ENCODE assay signal across 17 cellular contexts in the genomic region with DNA sequence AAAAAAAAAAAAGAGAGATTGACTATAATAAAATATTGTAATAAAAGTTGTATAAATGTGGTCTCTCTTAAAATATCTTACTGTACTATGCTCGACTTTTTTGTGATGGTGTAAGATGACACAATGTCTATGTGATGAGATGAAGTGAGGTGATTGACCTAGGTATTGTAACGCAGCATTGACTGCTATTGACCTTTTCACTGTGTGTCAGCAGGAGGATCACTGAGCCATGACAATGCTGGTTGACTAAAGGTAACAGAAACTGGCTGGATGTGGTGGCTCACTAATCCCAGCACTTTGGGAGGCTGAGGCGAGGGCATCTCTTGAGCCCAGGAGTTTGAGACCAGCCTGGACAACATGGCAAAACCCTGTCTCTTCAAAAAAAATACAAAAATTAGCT.
DNase-seq lines count a peak whose midpoint lies in the region; ATAC-seq and TF ChIP-seq lines count a peak whose summit lies in the region.
"Had no signal": no experiment of that assay in that cellular context is flagged by ENCODE, and none has a peak within 500 bp of the region (broad histone marks: within the 10 kb centered on the region; RNA-seq: fewer than 3 reads in every experiment).

No MANE protein-coding gene starts in this region.

- no peak for TF ChIP-seq POLR2A in GM18505 (IDR thresholded peaks at IDR 0.05; ENCODE audit: borderline replicate concordance, extremely low read depth, insufficient read depth, insufficient read length)

- no peaks in the 10 kb centered on the region for H3K27me3 Mint-ChIP-seq in WTC11 (ENCODE audit: low read depth)

- CTCF ChIA-PET in WTC11 (lab: Charles Lee), result no interaction called here

- no peaks in the 10 kb centered on the region for H3K36me3 Mint-ChIP-seq in WTC11
- H3K36me3 Mint-ChIP-seq: CD14-positive monocyte; CD4-positive, alpha-beta memory T cell had no signal

- DNase-seq in NCI-H146 (lab: John Stamatoyannopoulos, UW) (peak; percentile 15), NCI-H146 treated with DMSO at 0.1 percent for 48 hours (lab: John Stamatoyannopoulos, UW; ENCODE audit: unreplicated experiment) (no peak), WTC11 (ENCODE audit: low spot score) (no peak), NCI-H510A (lab: John Stamatoyannopoulos, UW) (no peak), activated gamma-delta T cell (lab: John Stamatoyannopoulos, UW) (no peak)
- DNase-seq: 8988T; Calu3; CD4-positive, alpha-beta memory T cell; GDM1; GM23248; HCEC 1CT; KG1 had no signal

- TF ChIP-seq CTCF in WTC11 (IDR thresholded peaks at IDR 0.05), result no peak

- peaks cover 2% of the 10 kb centered on the region; the same call in 1 of the 2 replicates for H3K4me1 Mint-ChIP-seq in WTC11
- H3K4me1 Mint-ChIP-seq: CD4-positive, alpha-beta memory T cell had no signal

- no peak overlapping the region for H3K27ac Mint-ChIP-seq in WTC11
- H3K27ac Mint-ChIP-seq: CD14-positive monocyte; CD4-positive, alpha-beta memory T cell had no signal

- POLR2A ChIA-PET in WTC11 (lab: Charles Lee), result no interaction called here

- ATAC-seq in WTC11, result 0 out of 2 replicates have a peak, but pooled peaks have one; percentile 28
- ATAC-seq in esophagus mucosa, result peak; percentile 22
- ATAC-seq in GM19324 (IDR thresholded peaks at IDR 0.05; ENCODE audit: low FRiP score, unreplicated experiment), result no peak
- ATAC-seq in GM18505 (IDR thresholded peaks at IDR 0.05; ENCODE audit: unreplicated experiment), result no peak
- ATAC-seq: HepG2 had no signal

- H3K4me3 Mint-ChIP-seq in WTC11, result no peak overlapping the region
- H3K4me3 Mint-ChIP-seq: CD14-positive monocyte; CD4-positive, alpha-beta memory T cell had no signal

- no peaks in the 10 kb centered on the region for H3K9me3 Mint-ChIP-seq in WTC11

TF ChIP-seq in WTC11, 78 proteins besides CTCF, POLR2A, EP300 and RAD21:
- TF ChIP-seq OVOL2 (CRISPR knock-in tag; IDR thresholded peaks at IDR 0.05; ENCODE audit: borderline replicate concordance) (no peak), CREB1 (CRISPR knock-in tag; IDR thresholded peaks at IDR 0.05) (no peak), SMAD4 (CRISPR knock-in tag; IDR thresholded peaks at IDR 0.05) (no peak), ESRRA (CRISPR knock-in tag; IDR thresholded peaks at IDR 0.05; ENCODE audit: borderline replicate concordance) (no peak), HMGA2 (CRISPR knock-in tag; IDR thresholded peaks at IDR 0.05) (no peak), MXD4 (CRISPR knock-in tag; IDR thresholded peaks at IDR 0.05; ENCODE audit: borderline replicate concordance) (no peak), IRF2 (CRISPR knock-in tag; IDR thresholded peaks at IDR 0.05; ENCODE audit: borderline replicate concordance, low read depth) (no peak), PRRX2 (CRISPR knock-in tag; IDR thresholded peaks at IDR 0.05) (no peak), GTF2I (CRISPR knock-in tag; conservative IDR thresholded peaks at IDR 0.05) (no peak), TP53 (CRISPR knock-in tag; IDR thresholded peaks at IDR 0.05) (no peak)
- TF ChIP-seq, protein P1, sequence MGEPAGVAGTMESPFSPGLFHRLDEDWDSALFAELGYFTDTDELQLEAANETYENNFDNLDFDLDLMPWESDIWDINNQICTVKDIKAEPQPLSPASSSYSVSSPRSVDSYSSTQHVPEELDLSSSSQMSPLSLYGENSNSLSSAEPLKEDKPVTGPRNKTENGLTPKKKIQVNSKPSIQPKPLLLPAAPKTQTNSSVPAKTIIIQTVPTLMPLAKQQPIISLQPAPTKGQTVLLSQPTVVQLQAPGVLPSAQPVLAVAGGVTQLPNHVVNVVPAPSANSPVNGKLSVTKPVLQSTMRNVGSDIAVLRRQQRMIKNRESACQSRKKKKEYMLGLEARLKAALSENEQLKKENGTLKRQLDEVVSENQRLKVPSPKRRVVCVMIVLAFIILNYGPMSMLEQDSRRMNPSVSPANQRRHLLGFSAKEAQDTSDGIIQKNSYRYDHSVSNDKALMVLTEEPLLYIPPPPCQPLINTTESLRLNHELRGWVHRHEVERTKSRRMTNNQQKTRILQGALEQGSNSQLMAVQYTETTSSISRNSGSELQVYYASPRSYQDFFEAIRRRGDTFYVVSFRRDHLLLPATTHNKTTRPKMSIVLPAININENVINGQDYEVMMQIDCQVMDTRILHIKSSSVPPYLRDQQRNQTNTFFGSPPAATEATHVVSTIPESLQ (CRISPR knock-in tag; IDR thresholded peaks at IDR 0.05), result no peak
- TF ChIP-seq, protein P2, sequence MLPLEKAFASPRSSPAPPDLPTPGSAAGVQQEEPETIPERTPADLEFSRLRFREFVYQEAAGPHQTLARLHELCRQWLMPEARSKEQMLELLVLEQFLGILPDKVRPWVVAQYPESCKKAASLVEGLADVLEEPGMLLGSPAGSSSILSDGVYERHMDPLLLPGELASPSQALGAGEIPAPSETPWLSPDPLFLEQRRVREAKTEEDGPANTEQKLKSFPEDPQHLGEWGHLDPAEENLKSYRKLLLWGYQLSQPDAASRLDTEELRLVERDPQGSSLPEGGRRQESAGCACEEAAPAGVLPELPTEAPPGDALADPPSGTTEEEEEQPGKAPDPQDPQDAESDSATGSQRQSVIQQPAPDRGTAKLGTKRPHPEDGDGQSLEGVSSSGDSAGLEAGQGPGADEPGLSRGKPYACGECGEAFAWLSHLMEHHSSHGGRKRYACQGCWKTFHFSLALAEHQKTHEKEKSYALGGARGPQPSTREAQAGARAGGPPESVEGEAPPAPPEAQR (CRISPR knock-in tag; IDR thresholded peaks at IDR 0.05), result no peak
- TF ChIP-seq, protein P3, sequence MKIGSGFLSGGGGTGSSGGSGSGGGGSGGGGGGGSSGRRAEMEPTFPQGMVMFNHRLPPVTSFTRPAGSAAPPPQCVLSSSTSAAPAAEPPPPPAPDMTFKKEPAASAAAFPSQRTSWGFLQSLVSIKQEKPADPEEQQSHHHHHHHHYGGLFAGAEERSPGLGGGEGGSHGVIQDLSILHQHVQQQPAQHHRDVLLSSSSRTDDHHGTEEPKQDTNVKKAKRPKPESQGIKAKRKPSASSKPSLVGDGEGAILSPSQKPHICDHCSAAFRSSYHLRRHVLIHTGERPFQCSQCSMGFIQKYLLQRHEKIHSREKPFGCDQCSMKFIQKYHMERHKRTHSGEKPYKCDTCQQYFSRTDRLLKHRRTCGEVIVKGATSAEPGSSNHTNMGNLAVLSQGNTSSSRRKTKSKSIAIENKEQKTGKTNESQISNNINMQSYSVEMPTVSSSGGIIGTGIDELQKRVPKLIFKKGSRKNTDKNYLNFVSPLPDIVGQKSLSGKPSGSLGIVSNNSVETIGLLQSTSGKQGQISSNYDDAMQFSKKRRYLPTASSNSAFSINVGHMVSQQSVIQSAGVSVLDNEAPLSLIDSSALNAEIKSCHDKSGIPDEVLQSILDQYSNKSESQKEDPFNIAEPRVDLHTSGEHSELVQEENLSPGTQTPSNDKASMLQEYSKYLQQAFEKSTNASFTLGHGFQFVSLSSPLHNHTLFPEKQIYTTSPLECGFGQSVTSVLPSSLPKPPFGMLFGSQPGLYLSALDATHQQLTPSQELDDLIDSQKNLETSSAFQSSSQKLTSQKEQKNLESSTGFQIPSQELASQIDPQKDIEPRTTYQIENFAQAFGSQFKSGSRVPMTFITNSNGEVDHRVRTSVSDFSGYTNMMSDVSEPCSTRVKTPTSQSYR (CRISPR knock-in tag; IDR thresholded peaks at IDR 0.05), result no peak

Comparison
In these comparisons a context has a peak if more than half of its experiments do, and no peak if none do; other contexts are left out.
1. ATAC-seq: peak in WTC11 (single experiment) and esophagus mucosa (single experiment); none in GM19324 (single experiment) and GM18505 (single experiment).